16 cellular contexts compared by ENCODE assay signal in genomic region chr19:16521715-16522289, GRCh38. TPM values are rescaled to one million over a fixed set of nuclear protein-coding genes. Genes with fewer than 3 reads are reported as not detected.
DNase-seq lines count a peak whose midpoint lies in the region; TF ChIP-seq lines count a peak whose summit lies in the region.
"Had no signal": no experiment of that assay in that cellular context is flagged by ENCODE, and none has a peak within 500 bp of the region (broad histone marks: within the 10 kb centered on the region; RNA-seq: fewer than 3 reads in every experiment).

No MANE protein-coding gene starts in this region.

- H3K9me3 ChIP-seq in osteoblast (ENCODE audit: low read depth, low read length), result no peaks in the 10 kb centered on the region

- no peak overlapping the region for H2AFZ ChIP-seq in osteoblast (ENCODE audit: low read length)

- peaks cover 2% of the 10 kb centered on the region for H3K4me1 Mint-ChIP-seq in activated T-cell treated with anti-CD3 and anti-CD28 coated beads, Interleukin-2, amount 50 U/mL, for 24 hours (ENCODE audit: low read depth)
- H3K4me1 Mint-ChIP-seq: B cell had no signal

- peak overlapping the region; percentile 37 for H3K27ac Mint-ChIP-seq in activated T-cell treated with anti-CD3 and anti-CD28 coated beads, Interleukin-2, amount 50 U/mL, for 24 hours
- H3K27ac Mint-ChIP-seq: CD4-positive, alpha-beta T cell had no signal

- H3K27me3 Mint-ChIP-seq in activated T-cell treated with anti-CD3 and anti-CD28 coated beads, Interleukin-2, amount 50 U/mL, for 24 hours, result no peaks in the 10 kb centered on the region
- H3K27me3 Mint-ChIP-seq: B cell; CD4-positive, alpha-beta T cell had no signal

- H3K4me3 ChIP-seq in H7 (ENCODE audit: insufficient read depth, low read depth, low read length) (no peak overlapping the region), osteoblast (ENCODE audit: insufficient read depth, low read length) (no peak overlapping the region)

- TF ChIP-seq CTCF in osteoblast (IDR thresholded peaks at IDR 0.05; ENCODE audit: extremely low read depth, low read depth, low read length), result no peak

- peaks cover 93% of the 10 kb centered on the region for H3K36me3 Mint-ChIP-seq in activated T-cell treated with anti-CD3 and anti-CD28 coated beads, Interleukin-2, amount 50 U/mL, for 24 hours (ENCODE audit: low read depth)

- H3K36me3 ChIP-seq in H7 (replicated peaks; ENCODE audit: control insufficient read depth, insufficient read depth, low read length), result peaks cover 47% of the 10 kb centered on the region
- peaks cover 76% of the 10 kb centered on the region for H3K36me3 ChIP-seq in osteoblast (ENCODE audit: insufficient read depth, low read length)

- no peaks in the 10 kb centered on the region for H3K27me3 ChIP-seq in H7 (ENCODE audit: control insufficient read depth, insufficient read depth, low read length)
- H3K27me3 ChIP-seq in osteoblast (ENCODE audit: insufficient read depth, low read length), result no peaks in the 10 kb centered on the region

- H3K4me3 Mint-ChIP-seq in activated T-cell treated with anti-CD3 and anti-CD28 coated beads, Interleukin-2, amount 50 U/mL, for 24 hours, result no peak overlapping the region
- H3K4me3 Mint-ChIP-seq: B cell; CD4-positive, alpha-beta T cell had no signal

- H4K20me1 ChIP-seq in osteoblast (ENCODE audit: insufficient read depth, low read length), result peaks cover 12% of the 10 kb centered on the region

- no peak for DNase-seq in activated T-cell treated with anti-CD3 and anti-CD28 coated beads, Interleukin-2, amount 50 U/mL, for 24 hours
- DNase-seq in activated T-cell treated with anti-CD3 and anti-CD28 coated beads, Interleukin-2, amount 50 U/mL, for 48 hours, result no peak
- DNase-seq in H7 (peak; percentile 43), osteoblast (ENCODE audit: insufficient read length, low spot score, missing footprints) (peak; percentile 75)
- DNase-seq in activated CD8-positive, alpha-beta memory T cell treated with anti-CD3 and anti-CD28 coated beads, Interleukin-2, amount 50 U/mL, for 48 hours, result no peak
- no peak for DNase-seq in stimulated activated CD4-positive, alpha-beta T cell treated with anti-CD3 and anti-CD28 coated beads, Interleukin-15, amount 100 ng/mL, for 24 hours
- DNase-seq: ACHN; C1 segment of cervical spinal cord; Calu3; CD4-positive, alpha-beta T cell; DMS79; IMR-90; KG1 had no signal

- no peaks in the 10 kb centered on the region for H3K9me3 Mint-ChIP-seq in activated T-cell treated with anti-CD3 and anti-CD28 coated beads, Interleukin-2, amount 50 U/mL, for 24 hours
- H3K9me3 Mint-ChIP-seq: CD4-positive, alpha-beta T cell had no signal

- H3K79me2 ChIP-seq in osteoblast (ENCODE audit: insufficient read depth, low read length), result no peaks in the 10 kb centered on the region

- H3K4me1 ChIP-seq in osteoblast (ENCODE audit: insufficient read depth, low read length), result no peaks in the 10 kb centered on the region

- H3K4me2 ChIP-seq in osteoblast (ENCODE audit: insufficient read depth, low read length), result no peak overlapping the region

- H3K27ac ChIP-seq in osteoblast (ENCODE audit: low read depth, low read length), result no peak overlapping the region

RNA-seq across cellular contexts. Expression of gene CHERP, which starts 20.4 kb away (rescaled TPM):
- total RNA-seq in H7 (2014; rRNA removed; shearing (Covaris generic)), result 14.3 and 17.1 TPM in 2 replicates
- total RNA-seq in osteoblast, result 5.8 and 6.5 TPM in 2 replicates

RNA-seq across cellular contexts. Expression of gene C19orf44, which starts 25.6 kb away (rescaled TPM):
- total RNA-seq in H7 (2014; rRNA removed; shearing (Covaris generic)), result 3.6 and 4.7 TPM in 2 replicates
- 7.2 and 7.7 TPM in 2 replicates for total RNA-seq in osteoblast

RNA-seq across cellular contexts. Expression of gene CALR3, which starts 25.8 kb away (rescaled TPM):
- 0.52 and 0.97 TPM in 2 replicates for total RNA-seq in H7 (2014; rRNA removed; shearing (Covaris generic))
- not detected in 2 replicates for total RNA-seq in osteoblast
- total RNA-seq: A172; Calu3; CD4-positive, alpha-beta T cell; G401; IMR-90 had no signal

RNA-seq across cellular contexts. Expression of gene EPS15L1, which starts 50.0 kb away (rescaled TPM):
- total RNA-seq in H7 (2014; rRNA removed; shearing (Covaris generic)), result 12.3 and 13.1 TPM in 2 replicates
- 13.8 and 15.2 TPM in 2 replicates for total RNA-seq in osteoblast

RNA-seq across cellular contexts. Expression of gene SLC35E1, which starts 50.4 kb away (rescaled TPM):
- 12.5 and 14.7 TPM in 2 replicates for total RNA-seq in H7 (2014; rRNA removed; shearing (Covaris generic))
- 38.0 and 41.5 TPM in 2 replicates for total RNA-seq in osteoblast

Comparison
In these comparisons a context has a peak if more than half of its experiments do, and no peak if none do; other contexts are left out.
1. DNase-seq: peak in H7 (single experiment) and osteoblast (single experiment); none in activated T-cell treated with anti-CD3 and anti-CD28 coated beads, Interleukin-2, amount 50 U/mL, for 24 hours (single experiment), activated T-cell treated with anti-CD3 and anti-CD28 coated beads, Interleukin-2, amount 50 U/mL, for 48 hours (0 of 2), activated CD8-positive, alpha-beta memory T cell treated with anti-CD3 and anti-CD28 coated beads, Interleukin-2, amount 50 U/mL, for 48 hours (single experiment) and stimulated activated CD4-positive, alpha-beta T cell treated with anti-CD3 and anti-CD28 coated beads, Interleukin-15, amount 100 ng/mL, for 24 hours (single experiment).